Comparison of ENCODE assay signal across 31 cellular contexts in the genomic region with DNA sequence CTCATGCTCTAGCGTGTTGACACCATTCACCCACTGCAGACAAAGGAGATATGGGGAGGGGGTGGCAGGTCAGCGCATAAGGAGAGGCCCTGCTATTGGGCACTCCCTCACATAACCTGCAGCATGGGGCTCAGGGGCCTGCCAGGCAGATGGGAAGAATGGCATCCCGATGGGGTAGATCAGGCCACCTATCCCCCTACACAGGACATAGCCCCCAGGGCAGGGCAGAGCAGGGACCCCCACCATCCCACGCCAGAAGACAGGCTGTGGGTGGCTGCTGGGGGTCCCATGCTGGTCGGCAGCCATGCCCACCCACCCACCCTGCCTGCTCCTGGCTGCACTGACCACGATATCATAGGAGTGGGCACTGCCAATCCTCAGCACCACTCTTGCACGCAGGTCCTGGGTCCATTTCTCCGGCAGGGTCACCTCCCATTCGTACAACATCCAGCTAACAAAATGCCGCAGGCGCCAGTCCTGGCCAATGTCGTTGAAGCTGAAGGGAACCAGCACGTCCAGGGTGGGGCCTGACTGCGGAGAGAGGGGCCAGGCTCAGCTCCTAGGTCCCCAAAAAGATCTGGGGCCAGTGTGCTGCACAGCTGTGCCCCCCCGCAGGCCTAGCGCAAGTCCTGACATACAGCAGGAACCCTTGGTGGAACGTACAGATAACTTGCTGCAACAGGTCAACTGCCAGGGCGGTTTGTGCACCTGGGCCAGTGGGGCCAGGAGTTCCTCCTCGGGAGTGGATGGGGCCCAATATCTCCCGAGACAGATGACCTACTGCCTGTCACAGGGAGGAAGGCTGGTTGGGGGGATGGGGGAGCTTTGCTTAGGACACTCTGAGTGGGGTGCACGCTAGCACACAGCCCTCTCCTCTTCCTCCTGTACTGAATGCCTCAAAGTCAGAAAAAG. TPM values are rescaled to one million over a fixed set of nuclear protein-coding genes. Genes with fewer than 3 reads are reported as not detected.
"Had no signal": no experiment of that assay in that cellular context is flagged by ENCODE, and none has a peak within 500 bp of the region (broad histone marks: within the 10 kb centered on the region; RNA-seq: fewer than 3 reads in every experiment).

No MANE protein-coding gene starts in this region.

- H3K36me3 ChIP-seq: heart right ventricle, left ventricle myocardium inferior, sigmoid colon, thyroid gland, transverse colon, upper lobe of left lung had no signal

- H3K4me1 ChIP-seq: heart right ventricle, left ventricle myocardium inferior, parathyroid adenoma, sigmoid colon, testis, thyroid gland, transverse colon, upper lobe of left lung had no signal

- ATAC-seq: heart right ventricle; naive thymus-derived CD8-positive, alpha-beta T cell; right cardiac atrium; stimulated activated memory B cell treated with anti-CD40 and anti-IgM and Interleukin-4, amounts not matched to agents 10 μg/mL and 1 μg/mL and 100 μg/mL, for 72 hours; stimulated activated naive CD8-positive, alpha-beta T cell treated with anti-CD3 and anti-CD28 coated beads, Interleukin-15, amount 100 ng/mL, for 72 hours had no signal

- H3K9me3 ChIP-seq: left ventricle myocardium inferior, testis, thyroid gland had no signal

- H3K27me3 ChIP-seq: heart right ventricle, hepatocyte, sigmoid colon, testis, thyroid gland, transverse colon, upper lobe of left lung had no signal

- H3K4me3 ChIP-seq: heart right ventricle, hepatocyte, left ventricle myocardium inferior, lung, sigmoid colon, testis, thyroid gland, transverse colon, upper lobe of left lung had no signal

- DNase-seq: heart right ventricle; islet precursor cell; left ventricle myocardium inferior; mesendoderm; naive thymus-derived CD8-positive, alpha-beta T cell; nucleus accumbens; right cardiac atrium; sigmoid colon; small intestine; stimulated activated CD4-positive, alpha-beta T cell treated with anti-CD3 and anti-CD28 coated beads, Interleukin-1b, Interleukin-23, amount 100 ng/mL, for 48 hours; stimulated activated CD4-positive, alpha-beta T cell treated with anti-CD3 and anti-CD28 coated beads, Interleukin-2, amount 100 ng/mL, for 48 hours; stimulated activated CD4-positive, alpha-beta T cell treated with anti-CD3 and anti-CD28 coated beads, Interleukin-4, amount 100 ng/mL, for 4 hours; stimulated activated CD8-positive, alpha-beta memory T cell treated with anti-CD3 and anti-CD28 coated beads, Interleukin-4, amount 100 ng/mL, for 48 hours; stimulated activated naive CD4-positive, alpha-beta T cell treated with Interleukin-2 at 50 U/mL for 16 hours; stimulated activated naive CD8-positive, alpha-beta T cell treated with anti-CD3 and anti-CD28 coated beads, Interleukin-15, amount 100 ng/mL, for 72 hours; testis; thyroid gland; transverse colon had no signal

- H3K27ac ChIP-seq: heart right ventricle, hepatocyte, left ventricle myocardium inferior, parathyroid adenoma, sigmoid colon, testis, thyroid gland, transverse colon, upper lobe of left lung had no signal

RNA-seq across cellular contexts. Expression of a gene that starts 45.9 kb away (rescaled TPM):
- total RNA-seq: heart right ventricle; hepatocyte; kidney epithelial cell; left ventricle myocardium inferior; lower leg skin; lung; mucosa of gallbladder; naive thymus-derived CD8-positive, alpha-beta T cell; neural crest cell; osteoblast; progenitor cell of endocrine pancreas; pulmonary artery endothelial cell; renal cortical epithelial cell; right cardiac atrium; sigmoid colon; thyroid gland; transverse colon; upper lobe of left lung had no signal
